ENCODE assay signal across 8 cellular contexts in the genomic region with DNA sequence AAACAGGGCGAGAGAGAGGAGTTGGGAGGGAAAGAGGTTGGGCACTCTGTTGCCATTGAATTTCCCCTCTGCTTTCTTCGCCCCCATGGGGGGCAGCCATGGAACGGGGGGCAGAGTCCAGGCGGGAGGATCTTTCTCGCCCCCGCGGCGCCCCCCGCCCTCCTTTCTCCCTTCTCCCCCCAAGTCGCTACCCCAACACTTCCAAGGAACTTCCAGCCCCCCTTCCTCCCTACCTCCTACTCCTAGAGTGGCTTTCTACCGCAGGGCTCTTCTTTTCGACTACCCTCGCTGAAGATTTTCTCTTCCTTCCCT. TPM values are rescaled to one million over a fixed set of nuclear protein-coding genes. Genes with fewer than 3 reads are reported as not detected.
DNase-seq lines count a peak whose midpoint lies in the region; ATAC-seq, FAIRE-seq and TF ChIP-seq lines count a peak whose summit lies in the region.

No MANE protein-coding gene starts in this region.

- H3K27ac Mint-ChIP-seq in CD8-positive, alpha-beta memory T cell = peak overlapping the region; percentile 91 to 100 (median 98)

- peaks cover 2 to 29% (median 5%) of the 10 kb centered on the region in 3 donors for H3K36me3 Mint-ChIP-seq in CD8-positive, alpha-beta memory T cell

- TF ChIP-seq CTCF in PC-3 (conservative IDR thresholded peaks at IDR 0.05; ENCODE audit: low read depth, low read length) (no peak), pancreas (IDR thresholded peaks at IDR 0.05) (no peak)

- peak overlapping the region; percentile 68 for H2AFZ ChIP-seq in PC-3 (ENCODE audit: low read length)

- peak overlapping the region; percentile 99 for H3K9ac ChIP-seq in PC-3 (ENCODE audit: low read length)

- ATAC-seq in PC-3 (no peak), pancreas (no peak), HG02798 (IDR thresholded peaks at IDR 0.05; ENCODE audit: poor library complexity, unreplicated experiment) (no peak), HG03175 (IDR thresholded peaks at IDR 0.05; ENCODE audit: unreplicated experiment) (no peak), GM18858 (IDR thresholded peaks at IDR 0.05; ENCODE audit: unreplicated experiment) (no peak)

- FAIRE-seq in pancreas (lab: Jason Lieb, UNC) = no peak

- intact Hi-C loops in PC-3 (cut with micrococcal nuclease) (loop anchor here (1.0 to 5.0 kb wide), 3 partner anchors 15 to 1171 kb away; no protein-coding TSS in a partner anchor), pancreas (cut with DNase I) (no loop called here)

- peaks cover 0 to 15% of the 10 kb centered on the region in 2 donors for H3K27me3 Mint-ChIP-seq in CD8-positive, alpha-beta memory T cell

- no peaks in the 10 kb centered on the region for H3F3A ChIP-seq in PC-3 (ENCODE audit: low read length, unreplicated experiment)

- peak overlapping the region; percentile 86 for H3K27ac ChIP-seq in CD8-positive, alpha-beta memory T cell (ENCODE audit: low read depth, low read length)
- H3K27ac ChIP-seq in PC-3 (ENCODE audit: low read length) (peak overlapping the region; percentile 96), epithelial cell of prostate (peak overlapping the region; percentile 93), pancreas (peak overlapping the region; percentile 89 to 99 (median 94))

- H3K27me3 ChIP-seq in CD8-positive, alpha-beta memory T cell (ENCODE audit: insufficient read depth, low read length, poor library complexity, severe bottlenecking) = no peaks in the 10 kb centered on the region
- H3K27me3 ChIP-seq in PC-3 (ENCODE audit: low read length) (no peaks in the 10 kb centered on the region), pancreas (peaks cover 0 to 6% (median 0%) of the 10 kb centered on the region in 4 donors)

- peaks cover 21% of the 10 kb centered on the region for H4K20me1 ChIP-seq in PC-3 (ENCODE audit: low read length)

- peak overlapping the region; percentile 91 for H3K4me3 ChIP-seq in CD8-positive, alpha-beta memory T cell (ENCODE audit: low read length)
- peak overlapping the region; percentile 91 for H3K4me3 ChIP-seq in PC-3 (ENCODE audit: low read length)
- H3K4me3 ChIP-seq in pancreas = peak overlapping the region; percentile 29 to 55 (median 50)

- peaks cover 0 to 9% (median 4%) of the 10 kb centered on the region in 5 donors for H3K9me3 Mint-ChIP-seq in CD8-positive, alpha-beta memory T cell

- BruUV-seq in PC-3 (replicated peaks; lab: Mats Ljungman, UMichigan) = TSS peak; percentile 38

- CTCF ChIA-PET in CD8-positive, alpha-beta memory T cell (lab: Charles Lee) = interaction anchor here (0.6 to 0.7 kb wide), 3 partner anchors 65 to 396 kb away, joined by 3 to 6 read pairs (median 3); no protein-coding TSS in a partner anchor
- CTCF ChIA-PET in PC-3 (lab: Charles Lee) = no interaction called here

- POLR2A ChIA-PET in CD8-positive, alpha-beta memory T cell (lab: Charles Lee) = interaction anchor here (0.6 kb wide), 1 partner anchor 388 kb away, joined by 4 read pairs; no protein-coding TSS in a partner anchor
- POLR2A ChIA-PET in PC-3 (lab: Charles Lee; ENCODE audit: unreplicated experiment) = no interaction called here

- peaks cover 62% of the 10 kb centered on the region for H3K79me2 ChIP-seq in PC-3 (ENCODE audit: low read length)

- peak overlapping the region; percentile 94 for H3K4me2 ChIP-seq in PC-3 (ENCODE audit: low read length)

- H3K9me3 ChIP-seq in CD8-positive, alpha-beta memory T cell (ENCODE audit: low read length) = no peaks in the 10 kb centered on the region
- H3K9me3 ChIP-seq in PC-3 (ENCODE audit: low read length) (no peaks in the 10 kb centered on the region), pancreas (no peaks in the 10 kb centered on the region)

- peaks cover 14% of the 10 kb centered on the region for H3K4me1 ChIP-seq in CD8-positive, alpha-beta memory T cell (ENCODE audit: insufficient read depth, low read length)
- peaks cover 22% of the 10 kb centered on the region for H3K4me1 ChIP-seq in PC-3 (ENCODE audit: insufficient read depth, low read length)
- H3K4me1 ChIP-seq in pancreas = peaks cover 0 to 14% (median 0%) of the 10 kb centered on the region in 3 donors

- H3K36me3 ChIP-seq in CD8-positive, alpha-beta memory T cell (ENCODE audit: insufficient read depth, low read length) = no peaks in the 10 kb centered on the region
- no peaks in the 10 kb centered on the region for H3K36me3 ChIP-seq in PC-3 (ENCODE audit: low read depth, low read length)
- H3K36me3 ChIP-seq in pancreas = no peaks in the 10 kb centered on the region

- no peak for DNase-seq in CD8-positive, alpha-beta memory T cell
- DNase-seq in PC-3 (no peak), epithelial cell of prostate (ENCODE audit: low read depth, low spot score) (no peak), pancreas (peak in 1 of 6 donors; percentile 38), KG1 (lab: John Stamatoyannopoulos, UW) (no peak)

- 4 to 12% methylated on average over 7 to 12 of the region's 13 CpGs for WGBS in pancreas, 2 donors

- H3K4me1 Mint-ChIP-seq in CD8-positive, alpha-beta memory T cell = peaks cover 21 to 36% (median 21%) of the 10 kb centered on the region in 3 donors

- H3K4me3 Mint-ChIP-seq in CD8-positive, alpha-beta memory T cell = peak overlapping the region; percentile 86 to 100 (median 97)

- no peaks in the 10 kb centered on the region for H3K9me2 ChIP-seq in PC-3 (replicated peaks; ENCODE audit: low read length)

RNA-seq across cellular contexts. Expression of gene STAG2, which starts 0.6 kb away (rescaled TPM):
- 100 to 1,000 TPM; 116 to 122 TPM for total RNA-seq in CD8-positive, alpha-beta memory T cell
- polyA plus RNA-seq in CD8-positive, alpha-beta memory T cell = 62.0 TPM
- total RNA-seq in PC-3 (2014; rRNA removed) (92.1 and 95.4 TPM in 2 replicates), pancreas (10 to 100 TPM; 27.5 to 42.8 (median 29.7) TPM)
- 10 to 100 TPM in 1 of 2 donors, 1 to 10 TPM in 1; 7.1 to 16.2 TPM for polyA plus RNA-seq in pancreas
